Comparison of ENCODE assay signal across 8 cellular contexts in genomic region chr4:145619639-145619996, GRCh38. TPM values are rescaled to one million over a fixed set of nuclear protein-coding genes. Genes with fewer than 3 reads are reported as not detected.
A peak's percentile ranks its signal among the peaks of the same experiment; 100 is the strongest.
DNase-seq lines count a peak whose midpoint lies in the region; ATAC-seq, FAIRE-seq and TF ChIP-seq lines count a peak whose summit lies in the region.

No MANE protein-coding gene starts in this region.

- peak overlapping the region; percentile 63 to 86 for H3K4me3 ChIP-seq in body of pancreas

- peak; percentile 67 for ATAC-seq in GM18907 (IDR thresholded peaks at IDR 0.05; ENCODE audit: unreplicated experiment)
- ATAC-seq in HG03139 (IDR thresholded peaks at IDR 0.05; ENCODE audit: unreplicated experiment): peak; percentile 43
- ATAC-seq in body of pancreas: peak; percentile 89

- no peaks in the 10 kb centered on the region for H3K9me3 ChIP-seq in body of pancreas

- H3K27ac ChIP-seq in body of pancreas: peak overlapping the region; percentile 96 to 98 (median 96)

- H3K27me3 ChIP-seq in body of pancreas: no peaks in the 10 kb centered on the region

- WGBS in body of pancreas, 2 donors: 0 to 1% methylated on average over 9 of the region's 9 CpGs

- TF ChIP-seq CTCF in body of pancreas (IDR thresholded peaks at IDR 0.05): no peak
- no peak for TF ChIP-seq CTCF in GM20000 (IDR thresholded peaks at IDR 0.05; ENCODE audit: extremely low read depth, missing control alignments)

- no peaks in the 10 kb centered on the region for H3K36me3 ChIP-seq in body of pancreas (replicated peaks in 1 of 2; ENCODE audit: insufficient read depth in 1 of 2, low read depth in 2 of 2)

- TF ChIP-seq POLR2A in body of pancreas (IDR thresholded peaks at IDR 0.05): peak in 1 of 3 donors; percentile 12

- intact Hi-C loops in body of pancreas (cut with DNase I): no loop called here

- peak; percentile 95 for FAIRE-seq in islet of Langerhans (lab: Jason Lieb, UNC)

- DNase-seq in AG08396 (ENCODE audit: low spot score) (peak; percentile 41), SHP77 treated with DMSO at 0.1 percent for 48 hours (lab: John Stamatoyannopoulos, UW) (peak; percentile 74), body of pancreas (peak; percentile 84 to 93 (median 87)), GM20000 (ENCODE audit: low spot score) (no peak)
- peak; percentile 37 to 54 (median 40) for DNase-seq in stimulated activated CD4-positive, alpha-beta T cell treated with anti-CD3 and anti-CD28 coated beads, Interleukin-12 subunit alpha, Interleukin-12 subunit beta, amount 100 ng/mL, for 48 hours (ENCODE audit: low read depth in 2 of 3, low spot score in 1 of 3)

- H3K4me1 ChIP-seq in body of pancreas: peaks cover 32% of the 10 kb centered on the region

RNA-seq across cellular contexts. Expression of gene MMAA, which starts 0.4 kb away (rescaled TPM):
- total RNA-seq in body of pancreas: 1 to 10 TPM; 2.1 to 6.9 TPM
